In genomic region chr6:6614965-6615304, GRCh38 we compare ENCODE assay signal across 19 cellular contexts. TPM values are rescaled to one million over a fixed set of nuclear protein-coding genes. Genes with fewer than 3 reads are reported as not detected.
DNase-seq lines count a peak whose midpoint lies in the region; ATAC-seq and TF ChIP-seq lines count a peak whose summit lies in the region.
"Had no signal": no experiment of that assay in that cellular context is flagged by ENCODE, and none has a peak within 500 bp of the region (broad histone marks: within the 10 kb centered on the region; RNA-seq: fewer than 3 reads in every experiment).

No MANE protein-coding gene starts in this region.

- CTCF ChIA-PET in RWPE1 (lab: Yijun Ruan, JAX) = interaction anchor here (0.6 kb wide), 2 partner anchors 10 to 523 kb away, joined by 3 read pairs; no protein-coding TSS in a partner anchor

- H3K9me3 ChIP-seq in Peyer's patch = no peaks in the 10 kb centered on the region
- H3K9me3 ChIP-seq: A549, psoas muscle, tibial artery had no signal

- H3K36me3 Mint-ChIP-seq in activated naive CD8-positive, alpha-beta T cell treated with anti-CD3 and anti-CD28 coated beads for 36 hours = peaks cover 6% of the 10 kb centered on the region
- H3K36me3 Mint-ChIP-seq in nephron (ENCODE audit: low read depth) = no peaks in the 10 kb centered on the region

- peak; percentile 43 for DNase-seq in activated T-cell treated with anti-CD3 and anti-CD28 coated beads, Interleukin-2, amount 50 U/mL, for 1 hour
- DNase-seq in activated T-cell treated with anti-CD3 and anti-CD28 coated beads for 4 hours (no peak), RWPE1 (ENCODE audit: low spot score) (no peak), foreskin fibroblast (no peak), Peyer's patch (no peak)
- no peak for DNase-seq in activated naive CD8-positive, alpha-beta T cell treated with anti-CD3 and anti-CD28 coated beads for 36 hours
- DNase-seq: DMS79, Karpas-422, NCI-H1092, NCI-H510A treated with DMSO at 0.1 percent for 48 hours, psoas muscle, small intestine, tibial artery had no signal

- TF ChIP-seq POLR2A in Peyer's patch (IDR thresholded peaks at IDR 0.05) = no peak

- H3K4me1 ChIP-seq in Peyer's patch = peaks cover 0 to 6% (median 2%) of the 10 kb centered on the region in 4 donors
- H3K4me1 ChIP-seq: A549, psoas muscle had no signal

- no peak for ATAC-seq in GM21717 (IDR thresholded peaks at IDR 0.05; ENCODE audit: unreplicated experiment)
- ATAC-seq: A549, psoas muscle had no signal

- H3K27me3 ChIP-seq in Peyer's patch = no peaks in the 10 kb centered on the region
- H3K27me3 ChIP-seq: tibial artery had no signal

- H3K27ac ChIP-seq in RWPE1 (peak overlapping the region; percentile 48; the same call in 1 of the 2 replicates), Peyer's patch (no peak overlapping the region)
- H3K27ac ChIP-seq: A549, psoas muscle, tibial artery, VCaP had no signal

- peak overlapping the region; percentile 87 for H3K27ac Mint-ChIP-seq in activated naive CD8-positive, alpha-beta T cell treated with anti-CD3 and anti-CD28 coated beads for 36 hours
- H3K27ac Mint-ChIP-seq in nephron = peak overlapping the region in 2 of 3 experiments; percentile 0 to 39

- no peaks in the 10 kb centered on the region for H3K36me3 ChIP-seq in Peyer's patch
- H3K36me3 ChIP-seq: tibial artery had no signal

- H3K4me3 Mint-ChIP-seq in activated naive CD8-positive, alpha-beta T cell treated with anti-CD3 and anti-CD28 coated beads for 36 hours = peak overlapping the region; percentile 78
- H3K4me3 Mint-ChIP-seq in nephron = no peak overlapping the region
- H3K4me3 Mint-ChIP-seq: CD14-positive monocyte had no signal

- H3K27me3 Mint-ChIP-seq in activated naive CD8-positive, alpha-beta T cell treated with anti-CD3 and anti-CD28 coated beads for 36 hours = no peaks in the 10 kb centered on the region
- peaks cover 4% of the 10 kb centered on the region for H3K27me3 Mint-ChIP-seq in nephron (ENCODE audit: low read depth)

- peaks cover 64% of the 10 kb centered on the region for H3K4me1 Mint-ChIP-seq in activated naive CD8-positive, alpha-beta T cell treated with anti-CD3 and anti-CD28 coated beads for 36 hours
- peaks cover 52% of the 10 kb centered on the region for H3K4me1 Mint-ChIP-seq in nephron

- TF ChIP-seq CTCF in RWPE1 (conservative IDR thresholded peaks at IDR 0.05; ENCODE audit: low read depth) (no peak), nephron (IDR thresholded peaks at IDR 0.05; ENCODE audit: unreplicated experiment in 3 of 3) (no peak), foreskin fibroblast (IDR thresholded peaks at IDR 0.05; ENCODE audit: low read depth, low read length) (no peak), Peyer's patch (IDR thresholded peaks at IDR 0.05) (no peak)

- POLR2A ChIA-PET in RWPE1 (lab: Yijun Ruan, JAX; ENCODE audit: low non-redundant PET) = no interaction called here

- H3K4me3 ChIP-seq in foreskin fibroblast (ENCODE audit: low read depth in 1 of 2, low read length in 2 of 2) (no peak overlapping the region), Peyer's patch (no peak overlapping the region)
- H3K4me3 ChIP-seq: A549, lung, psoas muscle, tibial artery had no signal

- peaks cover 3% of the 10 kb centered on the region for H3K9me3 Mint-ChIP-seq in activated naive CD8-positive, alpha-beta T cell treated with anti-CD3 and anti-CD28 coated beads for 36 hours
- no peaks in the 10 kb centered on the region for H3K9me3 Mint-ChIP-seq in nephron

RNA-seq across cellular contexts. Expression of gene LY86, which starts 26.4 kb away (rescaled TPM):
- 1 to 10 TPM; 1.2 to 1.3 TPM for total RNA-seq in activated naive CD8-positive, alpha-beta T cell treated with anti-CD3 and anti-CD28 coated beads for 36 hours
- total RNA-seq in Peyer's patch = 10 to 100 TPM in 1 of 4 donors, 1 to 10 TPM in 1, not detected in 2; 1.7 to 39.6 TPM
